Comparison of ENCODE assay signal across 15 cellular contexts in the genomic region with DNA sequence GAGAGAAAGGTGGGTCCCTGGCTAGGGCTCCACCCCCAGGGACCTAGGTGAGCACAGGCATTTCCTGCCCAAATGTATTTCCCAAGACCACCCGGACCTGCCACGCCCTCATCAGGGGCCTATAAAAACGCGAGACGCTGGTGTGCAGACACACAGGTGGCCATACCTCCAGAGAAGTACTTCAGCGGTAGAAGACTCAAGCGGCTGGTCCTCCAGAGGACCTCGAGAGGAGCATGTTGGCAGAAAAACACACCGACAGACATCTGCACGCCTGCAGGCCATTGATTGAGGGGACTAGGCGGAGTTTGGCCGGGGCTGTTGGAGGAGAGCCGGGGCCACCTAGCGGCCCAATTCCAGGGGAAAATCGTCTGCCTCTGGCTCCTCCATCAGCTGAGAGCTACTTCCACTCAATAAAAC.
DNase-seq lines count a peak whose midpoint lies in the region; ATAC-seq and TF ChIP-seq lines count a peak whose summit lies in the region.
"Had no signal": no experiment of that assay in that cellular context is flagged by ENCODE, and none has a peak within 500 bp of the region (broad histone marks: within the 10 kb centered on the region; RNA-seq: fewer than 3 reads in every experiment).

No MANE protein-coding gene starts in this region.

- no peaks in the 10 kb centered on the region for H3K36me3 Mint-ChIP-seq in activated CD4-positive, alpha-beta memory T cell treated with anti-CD3 and anti-CD28 coated beads, Interleukin-2, amount 10 ng/mL, durations not matched to agents 7 days and 5 days (ENCODE audit: low read depth)

- H3K9me3 ChIP-seq in breast epithelium (no peaks in the 10 kb centered on the region), testis (no peaks in the 10 kb centered on the region)
- H3K9me3 ChIP-seq: lower lobe of right lung, uterus had no signal

- H3K4me3 ChIP-seq in breast epithelium (no peak overlapping the region), testis (peak overlapping the region; percentile 36 to 38)
- H3K4me3 ChIP-seq: lower lobe of right lung, uterus had no signal

- H3K36me3 ChIP-seq in breast epithelium: no peaks in the 10 kb centered on the region
- no peaks in the 10 kb centered on the region for H3K36me3 ChIP-seq in testis (ENCODE audit: low read depth, missing control alignments)
- H3K36me3 ChIP-seq: brain microvascular endothelial cell, lower lobe of right lung, uterus had no signal

- POLR2A ChIA-PET in activated CD4-positive, alpha-beta memory T cell treated with anti-CD3 and anti-CD28 coated beads, Interleukin-2, amount 10 ng/mL, durations not matched to agents 7 days and 5 days (lab: Charles Lee): no interaction called here

- H3K4me1 ChIP-seq in breast epithelium: no peaks in the 10 kb centered on the region
- no peaks in the 10 kb centered on the region for H3K4me1 ChIP-seq in testis
- H3K4me1 ChIP-seq: lower lobe of right lung, uterus had no signal

- H3K9me3 Mint-ChIP-seq in activated CD4-positive, alpha-beta memory T cell treated with anti-CD3 and anti-CD28 coated beads, Interleukin-2, amount 10 ng/mL, durations not matched to agents 7 days and 5 days: peaks cover 2% of the 10 kb centered on the region

- WGBS in testis, 2 donors: 51 to 53% methylated on average over 15 of the region's 15 CpGs

- ATAC-seq in GM18909 (IDR thresholded peaks at IDR 0.05; ENCODE audit: poor library complexity, unreplicated experiment): no peak

- TF ChIP-seq CTCF in breast epithelium (IDR thresholded peaks at IDR 0.05) (no peak), testis (IDR thresholded peaks at IDR 0.05) (no peak)

- H3K4me1 Mint-ChIP-seq in activated CD4-positive, alpha-beta memory T cell treated with anti-CD3 and anti-CD28 coated beads, Interleukin-2, amount 10 ng/mL, durations not matched to agents 7 days and 5 days: no peaks in the 10 kb centered on the region

- H3K27me3 Mint-ChIP-seq in activated CD4-positive, alpha-beta memory T cell treated with anti-CD3 and anti-CD28 coated beads, Interleukin-2, amount 10 ng/mL, durations not matched to agents 7 days and 5 days: no peaks in the 10 kb centered on the region

- no peaks in the 10 kb centered on the region for H3K27me3 ChIP-seq in breast epithelium
- no peaks in the 10 kb centered on the region for H3K27me3 ChIP-seq in testis
- H3K27me3 ChIP-seq: brain microvascular endothelial cell, uterus had no signal

- CTCF ChIA-PET in activated CD4-positive, alpha-beta memory T cell treated with anti-CD3 and anti-CD28 coated beads, Interleukin-2, amount 10 ng/mL, durations not matched to agents 7 days and 5 days (lab: Charles Lee): no interaction called here

- no peak overlapping the region for H3K4me3 Mint-ChIP-seq in activated CD4-positive, alpha-beta memory T cell treated with anti-CD3 and anti-CD28 coated beads, Interleukin-2, amount 10 ng/mL, durations not matched to agents 7 days and 5 days

- no peak overlapping the region for H3K27ac Mint-ChIP-seq in activated CD4-positive, alpha-beta memory T cell treated with anti-CD3 and anti-CD28 coated beads, Interleukin-2, amount 10 ng/mL, durations not matched to agents 7 days and 5 days

- TF ChIP-seq POLR2A in breast epithelium (IDR thresholded peaks at IDR 0.05) (no peak), testis (IDR thresholded peaks at IDR 0.05) (no peak)

- intact Hi-C loops in breast epithelium (cut with DNase I; ENCODE audit: low total_unique reads) (no loop called here), testis (cut with DNase I; ENCODE audit: low total_unique reads) (no loop called here)

- H3K27ac ChIP-seq in breast epithelium (no peak overlapping the region), testis (no peak overlapping the region)
- H3K27ac ChIP-seq: brain microvascular endothelial cell, HL-60, lower lobe of right lung, uterus had no signal

- DNase-seq in T47D (ENCODE audit: low read depth in 1 of 2, low spot score in 1 of 2) (peak; percentile 4 to 55), breast epithelium (ENCODE audit: low spot score in 2 of 2) (no peak), NCI-H460 (ENCODE audit: extremely low read depth, low read depth) (peak; percentile 2), ecto neural progenitor cell (ENCODE audit: low spot score) (peak; percentile 46), testis (peak; percentile 54)
- no peak for DNase-seq in stimulated activated CD4-positive, alpha-beta T cell treated with anti-CD3 and anti-CD28 coated beads, Interleukin-4, amount 100 ng/mL, for 24 hours
- DNase-seq in activated CD4-positive, alpha-beta memory T cell treated with anti-CD3 and anti-CD28 coated beads, Interleukin-2, amount 10 ng/mL, durations not matched to agents 7 days and 5 days: no peak
- DNase-seq: brain microvascular endothelial cell, GF-D8, lower lobe of right lung, NCI-H1092 treated with DMSO at 0.1 percent for 48 hours, occipital lobe, uterus had no signal

- in situ Hi-C loops in T47D (cut with HindIII; ENCODE audit: low pct_unique_long_range_greater_than_20kb, low sequenced_read_pairs): no loop called here

Comparison
In these comparisons a context has a peak if more than half of its experiments do, and no peak if none do; other contexts are left out.
1. DNase-seq: peak in T47D (2 of 2), NCI-H460 (single experiment), ecto neural progenitor cell (single experiment) and testis (single experiment); none in breast epithelium (0 of 2), stimulated activated CD4-positive, alpha-beta T cell treated with anti-CD3 and anti-CD28 coated beads, Interleukin-4, amount 100 ng/mL, for 24 hours (single experiment) and activated CD4-positive, alpha-beta memory T cell treated with anti-CD3 and anti-CD28 coated beads, Interleukin-2, amount 10 ng/mL, durations not matched to agents 7 days and 5 days (single experiment).
2. H3K4me3 ChIP-seq: peak in testis (2 of 2); none in breast epithelium (0 of 3).